Comparison of ENCODE assay signal across 25 cellular contexts in the genomic region with DNA sequence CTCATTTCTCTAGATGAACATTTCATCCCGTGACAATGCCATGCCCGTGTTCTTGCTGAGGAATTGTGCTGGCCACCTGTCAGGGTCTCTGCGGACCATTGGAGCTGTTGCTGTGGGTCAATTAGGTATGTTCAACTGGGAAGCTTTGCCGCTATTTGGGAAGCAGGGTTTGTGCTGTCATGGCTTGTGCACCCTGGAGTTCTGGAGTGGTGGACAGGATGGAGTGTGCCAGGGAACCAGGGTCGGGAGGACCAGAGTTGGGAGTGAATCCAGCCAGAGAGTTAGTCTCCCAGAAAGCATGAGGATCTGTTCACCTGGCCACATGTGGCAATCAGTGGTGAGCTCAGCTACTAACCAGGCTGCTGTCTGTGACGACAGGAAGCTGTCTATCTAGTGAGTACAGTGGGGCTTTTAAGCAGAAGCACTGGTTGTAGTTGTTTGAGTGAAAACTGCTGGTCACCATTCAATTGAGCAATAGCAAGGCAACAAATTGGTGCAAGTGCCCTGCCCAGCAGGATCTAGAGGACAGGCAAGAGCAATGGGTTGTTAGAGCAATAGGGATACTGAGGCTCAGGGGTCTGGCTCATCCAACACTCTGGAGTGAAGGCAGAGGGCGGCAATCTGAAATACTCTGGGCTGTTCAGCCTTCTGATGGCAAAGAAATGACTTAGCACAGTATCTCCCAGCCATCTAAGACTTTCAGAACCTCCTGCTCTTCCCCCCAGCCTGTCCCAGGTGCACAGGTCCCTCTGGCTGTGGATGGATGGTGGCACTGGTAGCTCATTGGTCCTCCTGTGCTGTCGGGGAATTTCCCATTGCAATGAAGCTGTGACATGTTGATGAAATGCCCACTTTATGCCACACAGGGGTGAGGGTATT.
"Had no signal": no experiment of that assay in that cellular context is flagged by ENCODE, and none has a peak within 500 bp of the region (broad histone marks: within the 10 kb centered on the region; RNA-seq: fewer than 3 reads in every experiment).

No MANE protein-coding gene starts in this region.

- H3K4me1 Mint-ChIP-seq: immature natural killer cell, T-helper 17 cell had no signal

- H3K36me3 ChIP-seq: esophagus muscularis mucosa, left ventricle myocardium inferior, stomach, suprapubic skin, tibial nerve had no signal

- H3K36me3 Mint-ChIP-seq: activated CD4-positive, alpha-beta memory T cell treated with anti-CD3 and anti-CD28 coated beads for 36 hours; activated CD8-positive, alpha-beta memory T cell treated with anti-CD3 and anti-CD28 coated beads, Interleukin-2, amount 10 ng/mL, durations not matched to agents 7 days and 5 days; activated naive CD4-positive, alpha-beta T cell treated with anti-CD3 and anti-CD28 coated beads, Interleukin-2, amount 10 ng/mL, durations not matched to agents 7 days and 5 days; immature natural killer cell had no signal

- H3K9me3 ChIP-seq: body of pancreas, esophagus muscularis mucosa, stomach, suprapubic skin, tibial nerve had no signal

- H3K27me3 ChIP-seq: body of pancreas, suprapubic skin, tibial nerve had no signal

- H3K27ac ChIP-seq: body of pancreas, esophagus muscularis mucosa, hepatocyte, left ventricle myocardium inferior, parathyroid adenoma, stomach, suprapubic skin, tibial nerve had no signal

- H3K27ac Mint-ChIP-seq: activated CD4-positive, alpha-beta memory T cell treated with anti-CD3 and anti-CD28 coated beads for 36 hours; activated CD8-positive, alpha-beta memory T cell treated with anti-CD3 and anti-CD28 coated beads, Interleukin-2, amount 10 ng/mL, durations not matched to agents 7 days and 5 days; activated naive CD4-positive, alpha-beta T cell treated with anti-CD3 and anti-CD28 coated beads, Interleukin-2, amount 10 ng/mL, durations not matched to agents 7 days and 5 days; immature natural killer cell; nephron; T-helper 17 cell had no signal

- H3K4me3 ChIP-seq: body of pancreas, esophagus muscularis mucosa, hepatocyte, left ventricle myocardium inferior, stomach, suprapubic skin, tibial nerve had no signal

- H3K4me3 Mint-ChIP-seq: activated CD4-positive, alpha-beta memory T cell treated with anti-CD3 and anti-CD28 coated beads for 36 hours; activated CD8-positive, alpha-beta memory T cell treated with anti-CD3 and anti-CD28 coated beads, Interleukin-2, amount 10 ng/mL, durations not matched to agents 7 days and 5 days; activated naive CD4-positive, alpha-beta T cell treated with anti-CD3 and anti-CD28 coated beads, Interleukin-2, amount 10 ng/mL, durations not matched to agents 7 days and 5 days; immature natural killer cell; nephron; T-helper 17 cell had no signal

- H3K4me1 ChIP-seq: body of pancreas, parathyroid adenoma, suprapubic skin had no signal

- H3K9me3 Mint-ChIP-seq: activated CD4-positive, alpha-beta memory T cell treated with anti-CD3 and anti-CD28 coated beads for 36 hours; activated naive CD4-positive, alpha-beta T cell treated with anti-CD3 and anti-CD28 coated beads, Interleukin-2, amount 10 ng/mL, durations not matched to agents 7 days and 5 days had no signal

- DNase-seq: activated CD4-positive, alpha-beta memory T cell treated with anti-CD3 and anti-CD28 coated beads for 36 hours; activated CD4-positive, alpha-beta T cell treated with anti-CD3 and anti-CD28 coated beads for 48 hours; activated effector memory CD4-positive, alpha-beta T cell treated with anti-CD3 and anti-CD28 coated beads, Interleukin-2, amount 50 U/mL, for 16 hours; activated naive CD4-positive, alpha-beta T cell treated with anti-CD3 and anti-CD28 coated beads, Interleukin-2, amount 10 ng/mL, durations not matched to agents 7 days and 5 days; activated T-cell treated with anti-CD3 and anti-CD28 coated beads for 4 hours; anterior cingulate cortex; body of pancreas; effector memory CD4-positive, alpha-beta T cell; glutamatergic neuron; immature natural killer cell; kidney glomerular epithelial cell; left ventricle myocardium inferior; midbrain; right cardiac atrium; stimulated activated CD4-positive, alpha-beta T cell treated with anti-CD3 and anti-CD28 coated beads, Interleukin-12 subunit alpha, Interleukin-12 subunit beta, amount 100 ng/mL, for 4 hours; stimulated activated CD4-positive, alpha-beta T cell treated with anti-CD3 and anti-CD28 coated beads, Interleukin-1b, Interleukin-23, amount 100 ng/mL, for 48 hours; stomach; T-helper 17 cell had no signal

- ATAC-seq: activated CD8-positive, alpha-beta memory T cell treated with anti-CD3 and anti-CD28 coated beads, Interleukin-2, amount 10 ng/mL, durations not matched to agents 7 days and 5 days; body of pancreas; right cardiac atrium; T-helper 17 cell had no signal
